ENCODE assay signal across 1 cellular context in genomic region chr7:132113536-132114409, GRCh38.
TF ChIP-seq lines count a peak whose summit lies in the region.

No MANE protein-coding gene starts in this region.

TF ChIP-seq in HEK293, 187 proteins besides CTCF, POLR2A, EP300 and RAD21 (continued from another document):
- no peak for TF ChIP-seq ZNF138 (tag by site-specific recombination; IDR thresholded peaks at IDR 0.05; ENCODE audit: borderline replicate concordance)
- TF ChIP-seq, protein P1, sequence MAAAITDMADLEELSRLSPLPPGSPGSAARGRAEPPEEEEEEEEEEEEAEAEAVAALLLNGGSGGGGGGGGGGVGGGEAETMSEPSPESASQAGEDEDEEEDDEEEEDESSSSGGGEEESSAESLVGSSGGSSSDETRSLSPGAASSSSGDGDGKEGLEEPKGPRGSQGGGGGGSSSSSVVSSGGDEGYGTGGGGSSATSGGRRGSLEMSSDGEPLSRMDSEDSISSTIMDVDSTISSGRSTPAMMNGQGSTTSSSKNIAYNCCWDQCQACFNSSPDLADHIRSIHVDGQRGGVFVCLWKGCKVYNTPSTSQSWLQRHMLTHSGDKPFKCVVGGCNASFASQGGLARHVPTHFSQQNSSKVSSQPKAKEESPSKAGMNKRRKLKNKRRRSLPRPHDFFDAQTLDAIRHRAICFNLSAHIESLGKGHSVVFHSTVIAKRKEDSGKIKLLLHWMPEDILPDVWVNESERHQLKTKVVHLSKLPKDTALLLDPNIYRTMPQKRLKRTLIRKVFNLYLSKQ (tag by site-specific recombination; IDR thresholded peaks at IDR 0.05; ENCODE audit: borderline replicate concordance) = no peak
- TF ChIP-seq OSR2 (tag by site-specific recombination; IDR thresholded peaks at IDR 0.05) = peak; percentile 46; the same call in 1 of the 2 replicates
- TF ChIP-seq SALL2 (tag by site-specific recombination; IDR thresholded peaks at IDR 0.05; ENCODE audit: borderline replicate concordance) = no peak
- TF ChIP-seq ZNF423 (tag by site-specific recombination; IDR thresholded peaks at IDR 0.05) = peak; percentile 94
- 0 out of 2 replicates have a peak, but pooled peaks have one; percentile 35 for TF ChIP-seq ZNF580 (tag by site-specific recombination; IDR thresholded peaks at IDR 0.05)
- peak; percentile 85 for TF ChIP-seq GLIS1 (tag by site-specific recombination; IDR thresholded peaks at IDR 0.05)
- 0 out of 2 replicates have a peak, but pooled peaks have one; percentile 17 for TF ChIP-seq PRDM10 (tag by site-specific recombination; IDR thresholded peaks at IDR 0.05)
- TF ChIP-seq ZNF184 (tag by site-specific recombination; IDR thresholded peaks at IDR 0.05) = no peak
- TF ChIP-seq, protein P2, sequence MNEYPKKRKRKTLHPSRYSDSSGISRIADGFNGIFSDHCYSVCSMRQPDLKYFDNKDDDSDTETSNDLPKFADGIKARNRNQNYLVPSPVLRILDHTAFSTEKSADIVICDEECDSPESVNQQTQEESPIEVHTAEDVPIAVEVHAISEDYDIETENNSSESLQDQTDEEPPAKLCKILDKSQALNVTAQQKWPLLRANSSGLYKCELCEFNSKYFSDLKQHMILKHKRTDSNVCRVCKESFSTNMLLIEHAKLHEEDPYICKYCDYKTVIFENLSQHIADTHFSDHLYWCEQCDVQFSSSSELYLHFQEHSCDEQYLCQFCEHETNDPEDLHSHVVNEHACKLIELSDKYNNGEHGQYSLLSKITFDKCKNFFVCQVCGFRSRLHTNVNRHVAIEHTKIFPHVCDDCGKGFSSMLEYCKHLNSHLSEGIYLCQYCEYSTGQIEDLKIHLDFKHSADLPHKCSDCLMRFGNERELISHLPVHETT (tag by site-specific recombination; IDR thresholded peaks at IDR 0.05) = no peak
- TF ChIP-seq ZNF785 (tag by site-specific recombination; IDR thresholded peaks at IDR 0.05) = no peak
- no peak for TF ChIP-seq ZNF266 (tag by site-specific recombination; IDR thresholded peaks at IDR 0.05; ENCODE audit: low read depth)
- TF ChIP-seq ZIC2 (tag by site-specific recombination; IDR thresholded peaks at IDR 0.05) = peak; percentile 76
- TF ChIP-seq MZF1 (tag by site-specific recombination; IDR thresholded peaks at IDR 0.05; ENCODE audit: borderline replicate concordance) = peak; percentile 60; the same call in 1 of the 2 replicates
- peak; percentile 39 for TF ChIP-seq GLIS2 (tag by site-specific recombination; IDR thresholded peaks at IDR 0.05)
- no peak for TF ChIP-seq HIC1 (tag by site-specific recombination; IDR thresholded peaks at IDR 0.05)
- no peak for TF ChIP-seq ZNF792 (tag by site-specific recombination; IDR thresholded peaks at IDR 0.05)
- peak; percentile 39 for TF ChIP-seq ZNF585B (tag by site-specific recombination; IDR thresholded peaks at IDR 0.05)
- TF ChIP-seq KLF1 (tag by site-specific recombination; IDR thresholded peaks at IDR 0.05) = no peak
- TF ChIP-seq ZNF660 (tag by site-specific recombination; IDR thresholded peaks at IDR 0.05) = no peak
- no peak for TF ChIP-seq ZBTB44 (tag by site-specific recombination; IDR thresholded peaks at IDR 0.05)
- peak; percentile 22; the same call in 1 of the 2 replicates for TF ChIP-seq ZSCAN30 (tag by site-specific recombination; IDR thresholded peaks at IDR 0.05)
- TF ChIP-seq ZNF561 (tag by site-specific recombination; IDR thresholded peaks at IDR 0.05; ENCODE audit: borderline replicate concordance) = peak; percentile 60; the same call in 1 of the 2 replicates
- peak; percentile 83 for TF ChIP-seq ZBTB8A (tag by site-specific recombination; IDR thresholded peaks at IDR 0.05)
- TF ChIP-seq REPIN1 (tag by site-specific recombination; IDR thresholded peaks at IDR 0.05; ENCODE audit: low read depth) = no peak
- TF ChIP-seq ZEB2 (tag by site-specific recombination; IDR thresholded peaks at IDR 0.05) = 0 out of 2 replicates have a peak, but pooled peaks have one; percentile 26
- no peak for TF ChIP-seq ZNF544 (tag by site-specific recombination; IDR thresholded peaks at IDR 0.05)
- no peak for TF ChIP-seq ZNF350 (tag by site-specific recombination; IDR thresholded peaks at IDR 0.05)
- peak; percentile 34; the same call in 1 of the 2 replicates for TF ChIP-seq ZBTB17 (tag by site-specific recombination; IDR thresholded peaks at IDR 0.05)
